Comparison of ENCODE assay signal across 8 cellular contexts in the genomic region with DNA sequence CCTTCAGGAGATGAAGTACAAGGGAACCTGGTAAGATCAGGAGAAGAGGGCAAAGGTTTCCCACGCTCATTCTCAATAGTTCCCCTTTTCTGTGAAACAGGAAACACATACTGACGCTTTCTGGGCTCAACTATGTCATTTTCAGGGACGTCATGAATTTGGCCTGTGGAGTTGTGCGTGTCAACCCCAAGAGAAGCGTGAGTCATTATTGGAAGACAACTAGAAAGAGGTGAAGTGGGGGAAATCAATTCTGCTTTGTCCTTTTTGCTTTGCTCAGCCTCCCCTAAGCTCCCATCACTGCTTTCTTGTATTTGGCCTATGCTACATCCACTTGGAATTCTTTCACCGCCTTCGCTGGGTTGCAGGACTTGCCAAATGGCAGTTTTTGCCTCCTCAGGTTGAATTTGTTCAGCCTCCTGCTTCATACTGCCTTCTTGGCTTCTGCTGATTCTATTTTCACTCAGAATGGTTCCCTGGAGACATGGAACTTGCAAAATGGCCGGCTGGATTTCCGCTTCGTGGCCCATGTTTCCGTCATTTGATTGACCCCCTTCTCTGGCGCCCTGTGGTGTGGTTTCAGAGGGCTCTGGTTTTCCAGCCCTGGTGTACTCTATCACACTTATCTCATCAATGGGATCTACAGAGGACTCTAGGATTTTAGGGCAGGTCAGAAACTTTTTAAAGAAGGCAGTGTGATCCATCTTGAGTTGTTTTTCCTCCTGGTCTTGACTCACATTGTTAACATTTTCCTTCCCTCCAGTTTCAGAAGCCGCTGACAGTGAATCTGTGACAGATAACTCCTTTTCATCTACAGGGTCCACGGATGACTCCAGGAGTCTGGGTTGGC.
A peak's percentile ranks its signal among the peaks of the same experiment; 100 is the strongest.
DNase-seq lines count a peak whose midpoint lies in the region; ATAC-seq, FAIRE-seq and TF ChIP-seq lines count a peak whose summit lies in the region.

No MANE protein-coding gene starts in this region.

- H3K4me3 ChIP-seq in endodermal cell (ENCODE audit: low read length) (no peak overlapping the region), HepG2 (replicated peaks in 1 of 3; ENCODE audit: insufficient read depth in 1 of 3, low read depth in 2 of 3, low read length in 3 of 3) (no peak overlapping the region), ascending aorta (no peak overlapping the region)

- no peak overlapping the region for H3K4me3 Mint-ChIP-seq in endodermal cell

- H3K9me3 ChIP-seq in endodermal cell (ENCODE audit: control insufficient read depth, low read length) (no peaks in the 10 kb centered on the region), HepG2 (ENCODE audit: low read length) (no peaks in the 10 kb centered on the region), ascending aorta (no peaks in the 10 kb centered on the region)

- H3K4me1 Mint-ChIP-seq in endodermal cell: peaks cover 33% of the 10 kb centered on the region

- 95 to 97% methylated on average over 9 to 13 of the region's 14 CpGs for WGBS in endodermal cell (ENCODE audit: insufficient coverage in 1 of 2, insufficient read length in 1 of 2), 2 experiments
- 91% methylated on average over 14 of the region's 14 CpGs for WGBS in HepG2 (ENCODE audit: low lambda C conversion rate)

- TF ChIP-seq CTCF in endodermal cell (conservative IDR thresholded peaks at IDR 0.05) (no peak), HepG2 (CRISPR knock-in tag; IDR thresholded peaks at IDR 0.05) (no peak), ascending aorta (IDR thresholded peaks at IDR 0.05) (no peak)

- H3K9ac ChIP-seq in endodermal cell (ENCODE audit: extremely low read depth, low read length, poor library complexity, severe bottlenecking) (no peak overlapping the region), HepG2 (ENCODE audit: insufficient read depth, low read depth, low read length) (no peak overlapping the region)

- BruUV-seq in HepG2 (replicated peaks; lab: Mats Ljungman, UMichigan): no TSS peak

- DNase-seq in endodermal cell: peak; percentile 28
- DNase-seq in NCI-H526 (lab: John Stamatoyannopoulos, UW): no peak
- no peak for DNase-seq in NCI-H510A treated with DMSO at 0.1 percent for 48 hours (lab: John Stamatoyannopoulos, UW)
- DNase-seq in HepG2 (ENCODE audit: low spot score): no peak
- DNase-seq in ascending aorta (ENCODE audit: low spot score in 2 of 2): no peak

- H3K27ac ChIP-seq in endodermal cell (ENCODE audit: low read depth, low read length) (no peak overlapping the region), HepG2 (ENCODE audit: extremely low read length, insufficient read depth, low read length) (no peak overlapping the region), ascending aorta (no peak overlapping the region)

- intact Hi-C loops in HepG2 (cut with micrococcal nuclease; ENCODE audit: unreplicated experiment) (no loop called here), ascending aorta (cut with DNase I) (no loop called here)

- no peaks in the 10 kb centered on the region for H3K36me3 Mint-ChIP-seq in endodermal cell (ENCODE audit: low read depth)

- no peak overlapping the region for H2AFZ ChIP-seq in HepG2 (ENCODE audit: low read length)

- H3K27me3 ChIP-seq in endodermal cell (ENCODE audit: control insufficient read depth, insufficient read depth, low read length, poor library complexity, severe bottlenecking): no peaks in the 10 kb centered on the region
- no peaks in the 10 kb centered on the region for H3K27me3 ChIP-seq in HepG2 (ENCODE audit: control insufficient read depth in 1 of 2, insufficient read depth in 2 of 2, low read length in 2 of 2)
- no peaks in the 10 kb centered on the region for H3K27me3 ChIP-seq in ascending aorta

- no peaks in the 10 kb centered on the region for H3K9me3 Mint-ChIP-seq in endodermal cell

- CTCF ChIA-PET in HepG2 (lab: Yijun Ruan, JAX; ENCODE audit: low intra/inter-chr PET ratio, low total read pairs): no interaction called here

- H4K20me1 ChIP-seq in HepG2 (ENCODE audit: insufficient read depth, low read length): no peaks in the 10 kb centered on the region

- POLR2A ChIA-PET in HepG2 (lab: Yijun Ruan, JAX): no interaction called here

- no peak for TF ChIP-seq POLR2A in HepG2 (IDR thresholded peaks at IDR 0.05; ENCODE audit: insufficient read depth in 1 of 2, low read depth in 2 of 2, low read length in 2 of 2)

- H3K27ac Mint-ChIP-seq in endodermal cell: no peak overlapping the region

- H3K79me2 ChIP-seq in HepG2 (ENCODE audit: insufficient read depth, low read length): no peaks in the 10 kb centered on the region

- FAIRE-seq in HepG2 (lab: Jason Lieb, UNC): no peak

- H3K4me1 ChIP-seq in endodermal cell (ENCODE audit: control insufficient read depth, insufficient read depth, low read length) (peaks cover 4% of the 10 kb centered on the region), HepG2 (ENCODE audit: insufficient read depth, low read length) (peaks cover 57% of the 10 kb centered on the region), ascending aorta (no peaks in the 10 kb centered on the region)

- no peak overlapping the region for H3K4me2 ChIP-seq in HepG2 (ENCODE audit: low read depth, low read length)

- no peaks in the 10 kb centered on the region for H3K36me3 ChIP-seq in endodermal cell (ENCODE audit: control insufficient read depth, insufficient read depth, low read length)
- no peaks in the 10 kb centered on the region for H3K36me3 ChIP-seq in HepG2 (replicated peaks in 1 of 2; ENCODE audit: control insufficient read depth in 1 of 2, insufficient read depth in 2 of 2, low read length in 2 of 2)
- no peaks in the 10 kb centered on the region for H3K36me3 ChIP-seq in ascending aorta

- peaks cover 13% of the 10 kb centered on the region for H3K27me3 Mint-ChIP-seq in endodermal cell (ENCODE audit: insufficient read depth)

- no peak for TF ChIP-seq RAD21 in HepG2 (CRISPR knock-in tag; IDR thresholded peaks at IDR 0.05)

- ATAC-seq in GM18499 (IDR thresholded peaks at IDR 0.05; ENCODE audit: insufficient read depth, unreplicated experiment) (peak; percentile 49), GM21526 (IDR thresholded peaks at IDR 0.05; ENCODE audit: low FRiP score, unreplicated experiment) (peak; percentile 64), HG03571 (IDR thresholded peaks at IDR 0.05; ENCODE audit: unreplicated experiment) (peak; percentile 77), HepG2 (no peak)

- TF ChIP-seq EP300 in HepG2 (IDR thresholded peaks at IDR 0.05; ENCODE audit: low read depth in 2 of 2, low read length in 2 of 2): no peak
- no peak for TF ChIP-seq EP300 in HepG2 (CRISPR knock-in tag; IDR thresholded peaks at IDR 0.05; ENCODE audit: borderline replicate concordance)

- in situ Hi-C loops in HepG2 (cut with HindIII; ENCODE audit: extremely low pct_ligation_motif_present, low pct_unique_long_range_greater_than_20kb): loop anchor here (25.0 kb wide), 1 partner anchor 527 kb away; no protein-coding TSS in a partner anchor

TF ChIP-seq in HepG2, 621 proteins besides CTCF, POLR2A, EP300 and RAD21:
- TF ChIP-seq MBNL3 (CRISPR knock-in tag; conservative IDR thresholded peaks at IDR 0.05): no peak
- TF ChIP-seq, protein P1, sequence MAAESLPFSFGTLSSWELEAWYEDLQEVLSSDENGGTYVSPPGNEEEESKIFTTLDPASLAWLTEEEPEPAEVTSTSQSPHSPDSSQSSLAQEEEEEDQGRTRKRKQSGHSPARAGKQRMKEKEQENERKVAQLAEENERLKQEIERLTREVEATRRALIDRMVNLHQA (CRISPR knock-in tag; IDR thresholded peaks at IDR 0.05): no peak
